In genomic region chr15:92068121-92068520, GRCh38 we compare ENCODE assay signal across 13 cellular contexts.
DNase-seq lines count a peak whose midpoint lies in the region; ATAC-seq and TF ChIP-seq lines count a peak whose summit lies in the region.
"Had no signal": no experiment of that assay in that cellular context is flagged by ENCODE, and none has a peak within 500 bp of the region (broad histone marks: within the 10 kb centered on the region; RNA-seq: fewer than 3 reads in every experiment).

No MANE protein-coding gene starts in this region.

- no peaks in the 10 kb centered on the region for H3K36me3 Mint-ChIP-seq in activated CD4-positive, alpha-beta T cell treated with anti-CD3 and anti-CD28 coated beads for 36 hours (ENCODE audit: low read depth)
- no peaks in the 10 kb centered on the region for H3K36me3 Mint-ChIP-seq in MCF 10A (ENCODE audit: insufficient read depth, unreplicated experiment)

- H3K27ac ChIP-seq in OCI-LY3 (ENCODE audit: low read length) (peak overlapping the region; percentile 77), subcutaneous abdominal adipose tissue (ENCODE audit: low read depth, low read length) (peak overlapping the region; percentile 24)
- H3K27ac ChIP-seq: right lobe of liver had no signal

- H3K9ac ChIP-seq in OCI-LY3 (ENCODE audit: low read length) = no peak overlapping the region; the same call in 1 of the 2 replicates
- H3K9ac ChIP-seq in subcutaneous abdominal adipose tissue (ENCODE audit: low read length in 5 of 5) = no peak overlapping the region

- CTCF ChIA-PET in activated CD4-positive, alpha-beta T cell treated with anti-CD3 and anti-CD28 coated beads for 36 hours (lab: Charles Lee) = interaction anchor here (1.1 to 2.1 kb wide), 4 partner anchors 11 to 219 kb away, joined by 3 to 12 read pairs (median 4); no protein-coding TSS in a partner anchor
- CTCF ChIA-PET in MCF 10A (lab: Yijun Ruan, JAX) = interaction anchor here (0.6 to 2.2 kb wide), 7 partner anchors 9 to 779 kb away, joined by 3 to 10 read pairs (median 4); partner anchors contain the start of gene SLCO3A1

- H3K27me3 ChIP-seq in OCI-LY3 (ENCODE audit: low read depth, low read length) (peaks cover 22% of the 10 kb centered on the region; the same call in 1 of the 2 replicates), subcutaneous abdominal adipose tissue (ENCODE audit: control insufficient read depth in 5 of 5, insufficient read depth in 4 of 5, low read length in 5 of 5) (peaks cover 0 to 2% (median 0%) of the 10 kb centered on the region in 5 donors)
- H3K27me3 ChIP-seq: right lobe of liver had no signal

- H3K4me1 Mint-ChIP-seq in activated CD4-positive, alpha-beta T cell treated with anti-CD3 and anti-CD28 coated beads for 36 hours = peaks cover 34% of the 10 kb centered on the region
- H3K4me1 Mint-ChIP-seq in MCF 10A (ENCODE audit: insufficient read depth, unreplicated experiment) = peaks cover 8% of the 10 kb centered on the region

- H3K4me3 Mint-ChIP-seq in activated CD4-positive, alpha-beta T cell treated with anti-CD3 and anti-CD28 coated beads for 36 hours = no peak overlapping the region
- H3K4me3 Mint-ChIP-seq in MCF 10A (ENCODE audit: unreplicated experiment) = no peak overlapping the region
- H3K4me3 Mint-ChIP-seq: T-helper 2 cell treated with Interferon-gamma antibody and Interleukin-4, amounts not matched to agents 5 μg/mL and 100 μg/mL, for 36 hours had no signal

- POLR2A ChIA-PET in activated CD4-positive, alpha-beta T cell treated with anti-CD3 and anti-CD28 coated beads for 36 hours (lab: Charles Lee) = interaction anchor here (0.6 kb wide), 1 partner anchor 179 kb away, joined by 3 read pairs; no protein-coding TSS in a partner anchor
- POLR2A ChIA-PET in MCF 10A (lab: Yijun Ruan, JAX) = interaction anchor here (0.6 kb wide), 2 partner anchors 28 to 115 kb away, joined by 3 read pairs; no protein-coding TSS in a partner anchor

- peaks cover 47% of the 10 kb centered on the region for H3K4me1 ChIP-seq in OCI-LY3 (ENCODE audit: low read length)
- peaks cover 2 to 32% (median 20%) of the 10 kb centered on the region in 5 donors for H3K4me1 ChIP-seq in subcutaneous abdominal adipose tissue (ENCODE audit: control insufficient read depth in 5 of 5, insufficient read depth in 5 of 5, low read length in 5 of 5)
- H3K4me1 ChIP-seq: right lobe of liver had no signal

- intact Hi-C loops in activated CD4-positive, alpha-beta T cell treated with anti-CD3 and anti-CD28 coated beads for 36 hours (cut with DNase I, micrococcal nuclease) = loop anchor here in 1 of 2 experiments (5.0 kb wide), 1 partner anchor 56 kb away; no protein-coding TSS in a partner anchor
- intact Hi-C loops in MCF 10A (cut with micrococcal nuclease) = no loop called here

- BruUV-seq in MCF 10A (replicated peaks; lab: Mats Ljungman, UMichigan) = no TSS peak

- peak overlapping the region; percentile 58 for H3K4me2 ChIP-seq in OCI-LY3 (ENCODE audit: low read length)

- H3K36me3 ChIP-seq in OCI-LY3 (replicated peaks; ENCODE audit: low read depth, low read length) = no peaks in the 10 kb centered on the region
- no peaks in the 10 kb centered on the region for H3K36me3 ChIP-seq in subcutaneous abdominal adipose tissue (ENCODE audit: control insufficient read depth in 5 of 5, insufficient read depth in 5 of 5, low read length in 5 of 5)
- H3K36me3 ChIP-seq: right lobe of liver had no signal

- H3K27ac Mint-ChIP-seq in activated CD4-positive, alpha-beta T cell treated with anti-CD3 and anti-CD28 coated beads for 36 hours = peak overlapping the region; percentile 47
- no peak overlapping the region for H3K27ac Mint-ChIP-seq in MCF 10A (ENCODE audit: low read depth, unreplicated experiment)
- H3K27ac Mint-ChIP-seq: T-helper 2 cell treated with Interferon-gamma antibody and Interleukin-4, amounts not matched to agents 5 μg/mL and 100 μg/mL, for 36 hours had no signal

- H3K27me3 Mint-ChIP-seq in activated CD4-positive, alpha-beta T cell treated with anti-CD3 and anti-CD28 coated beads for 36 hours = no peaks in the 10 kb centered on the region
- no peaks in the 10 kb centered on the region for H3K27me3 Mint-ChIP-seq in MCF 10A (ENCODE audit: insufficient read depth, unreplicated experiment)

- 0 out of 2 replicates have a peak, but pooled peaks cover 6% of the 10 kb centered on the region for H3K9me3 ChIP-seq in OCI-LY3 (ENCODE audit: insufficient read depth, low read length)
- no peaks in the 10 kb centered on the region for H3K9me3 ChIP-seq in subcutaneous abdominal adipose tissue (ENCODE audit: control insufficient read depth in 5 of 5, low read length in 5 of 5)
- H3K9me3 ChIP-seq: right lobe of liver had no signal

- no peak for DNase-seq in activated CD4-positive, alpha-beta T cell treated with anti-CD3 and anti-CD28 coated beads for 36 hours
- DNase-seq in activated CD4-positive, alpha-beta T cell treated with anti-CD3 and anti-CD28 coated beads for 1 hour = no peak
- no peak for DNase-seq in NCI-H1092 (lab: John Stamatoyannopoulos, UW)
- no peak for DNase-seq in MCF 10A (ENCODE audit: unreplicated experiment)
- DNase-seq: aorta; DND-41; effector memory CD4-positive, alpha-beta T cell; right lobe of liver had no signal

- H3K79me2 ChIP-seq in OCI-LY3 (ENCODE audit: low read length) = no peaks in the 10 kb centered on the region

- H3K4me3 ChIP-seq in OCI-LY3 (ENCODE audit: low read length) (peak overlapping the region; percentile 8; the same call in 1 of the 2 replicates), subcutaneous abdominal adipose tissue (ENCODE audit: low read depth in 1 of 5, low read length in 5 of 5) (no peak overlapping the region)
- H3K4me3 ChIP-seq: right lobe of liver had no signal

- no peak overlapping the region for H2AFZ ChIP-seq in OCI-LY3 (ENCODE audit: low read depth, low read length)

- TF ChIP-seq CTCF in OCI-LY3 (IDR thresholded peaks at IDR 0.05; ENCODE audit: low read depth, low read length) (no peak), MCF 10A (IDR thresholded peaks at IDR 0.05; ENCODE audit: unreplicated experiment) (no peak)

- H3K9me3 Mint-ChIP-seq in activated CD4-positive, alpha-beta T cell treated with anti-CD3 and anti-CD28 coated beads for 36 hours (ENCODE audit: low read depth) = peaks cover 2% of the 10 kb centered on the region
- no peaks in the 10 kb centered on the region for H3K9me3 Mint-ChIP-seq in MCF 10A (ENCODE audit: unreplicated experiment)
- H3K9me3 Mint-ChIP-seq: T-helper 2 cell treated with Interferon-gamma antibody and Interleukin-4, amounts not matched to agents 5 μg/mL and 100 μg/mL, for 36 hours had no signal

- no peak for ATAC-seq in activated CD4-positive, alpha-beta T cell treated with anti-CD3 and anti-CD28 coated beads for 36 hours
- peak; percentile 47 for ATAC-seq in HG02938 (IDR thresholded peaks at IDR 0.05; ENCODE audit: unreplicated experiment)
- no peak for ATAC-seq in HG03520 (IDR thresholded peaks at IDR 0.05; ENCODE audit: unreplicated experiment)
- ATAC-seq: right lobe of liver had no signal

- no peaks in the 10 kb centered on the region; the same call in 1 of the 2 replicates for H4K20me1 ChIP-seq in OCI-LY3 (ENCODE audit: insufficient read depth, low read length)
